ENCODE assay signal across 1 cellular context in genomic region chr3:14431556-14431927, GRCh38.
TF ChIP-seq lines count a peak whose summit lies in the region.

No MANE protein-coding gene starts in this region.

TF ChIP-seq in K562, 482 proteins besides CTCF, POLR2A, EP300 and RAD21 (continued from another document):
- 0 out of 2 replicates have a peak, but pooled peaks have one; percentile 13 for TF ChIP-seq TOE1 (IDR thresholded peaks at IDR 0.05; ENCODE audit: borderline replicate concordance)
- TF ChIP-seq TOE1 (CRISPR knock-in tag; IDR thresholded peaks at IDR 0.05; ENCODE audit: borderline replicate concordance, low read depth), result no peak
- peak; percentile 49 for TF ChIP-seq CEBPB (tag; IDR thresholded peaks at IDR 0.05)
- TF ChIP-seq, protein P1, sequence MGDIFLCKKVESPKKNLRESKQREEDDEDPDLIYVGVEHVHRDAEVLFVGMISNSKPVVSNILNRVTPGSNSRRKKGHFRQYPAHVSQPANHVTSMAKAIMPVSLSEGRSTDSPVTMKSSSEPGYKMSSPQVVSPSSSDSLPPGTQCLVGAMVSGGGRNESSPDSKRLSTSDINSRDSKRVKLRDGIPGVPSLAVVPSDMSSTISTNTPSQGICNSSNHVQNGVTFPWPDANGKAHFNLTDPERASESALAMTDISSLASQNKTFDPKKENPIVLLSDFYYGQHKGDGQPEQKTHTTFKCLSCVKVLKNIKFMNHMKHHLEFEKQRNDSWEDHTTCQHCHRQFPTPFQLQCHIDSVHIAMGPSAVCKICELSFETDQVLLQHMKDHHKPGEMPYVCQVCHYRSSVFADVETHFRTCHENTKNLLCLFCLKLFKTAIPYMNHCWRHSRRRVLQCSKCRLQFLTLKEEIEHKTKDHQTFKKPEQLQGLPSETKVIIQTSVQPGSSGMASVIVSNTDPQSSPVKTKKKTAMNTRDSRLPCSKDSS (IDR thresholded peaks at IDR 0.05; ENCODE audit: low read depth, partially characterized antibody), result no peak
- no peak for TF ChIP-seq ARID1B (IDR thresholded peaks at IDR 0.05)
- TF ChIP-seq FOS (IDR thresholded peaks at IDR 0.05; ENCODE audit: extremely low read depth, insufficient read length), result no peak
- TF ChIP-seq THAP7 (CRISPR knock-in tag; IDR thresholded peaks at IDR 0.05), result 0 out of 2 replicates have a peak, but pooled peaks have one; percentile 30
- TF ChIP-seq, protein P2, sequence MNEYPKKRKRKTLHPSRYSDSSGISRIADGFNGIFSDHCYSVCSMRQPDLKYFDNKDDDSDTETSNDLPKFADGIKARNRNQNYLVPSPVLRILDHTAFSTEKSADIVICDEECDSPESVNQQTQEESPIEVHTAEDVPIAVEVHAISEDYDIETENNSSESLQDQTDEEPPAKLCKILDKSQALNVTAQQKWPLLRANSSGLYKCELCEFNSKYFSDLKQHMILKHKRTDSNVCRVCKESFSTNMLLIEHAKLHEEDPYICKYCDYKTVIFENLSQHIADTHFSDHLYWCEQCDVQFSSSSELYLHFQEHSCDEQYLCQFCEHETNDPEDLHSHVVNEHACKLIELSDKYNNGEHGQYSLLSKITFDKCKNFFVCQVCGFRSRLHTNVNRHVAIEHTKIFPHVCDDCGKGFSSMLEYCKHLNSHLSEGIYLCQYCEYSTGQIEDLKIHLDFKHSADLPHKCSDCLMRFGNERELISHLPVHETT (CRISPR knock-in tag; conservative IDR thresholded peaks at IDR 0.05 in 1 of 2, IDR thresholded peaks at IDR 0.05 in 1 of 2), result no peak
- peak in 1 of 2 experiments; percentile 14; a peak in 1 of 4 replicates for TF ChIP-seq ARNT (IDR thresholded peaks at IDR 0.05)
- TF ChIP-seq, protein P3, sequence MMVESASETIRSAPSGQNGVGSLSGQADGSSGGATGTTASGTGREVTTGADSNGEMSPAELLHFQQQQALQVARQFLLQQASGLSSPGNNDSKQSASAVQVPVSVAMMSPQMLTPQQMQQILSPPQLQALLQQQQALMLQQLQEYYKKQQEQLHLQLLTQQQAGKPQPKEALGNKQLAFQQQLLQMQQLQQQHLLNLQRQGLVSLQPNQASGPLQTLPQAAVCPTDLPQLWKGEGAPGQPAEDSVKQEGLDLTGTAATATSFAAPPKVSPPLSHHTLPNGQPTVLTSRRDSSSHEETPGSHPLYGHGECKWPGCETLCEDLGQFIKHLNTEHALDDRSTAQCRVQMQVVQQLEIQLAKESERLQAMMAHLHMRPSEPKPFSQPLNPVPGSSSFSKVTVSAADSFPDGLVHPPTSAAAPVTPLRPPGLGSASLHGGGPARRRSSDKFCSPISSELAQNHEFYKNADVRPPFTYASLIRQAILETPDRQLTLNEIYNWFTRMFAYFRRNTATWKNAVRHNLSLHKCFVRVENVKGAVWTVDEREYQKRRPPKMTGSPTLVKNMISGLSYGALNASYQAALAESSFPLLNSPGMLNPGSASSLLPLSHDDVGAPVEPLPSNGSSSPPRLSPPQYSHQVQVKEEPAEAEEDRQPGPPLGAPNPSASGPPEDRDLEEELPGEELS (CRISPR knock-in tag; IDR thresholded peaks at IDR 0.05; ENCODE audit: borderline replicate concordance), result peak; percentile 70; the same call in 1 of the 2 replicates
- TF ChIP-seq GABPB1 (CRISPR knock-in tag; IDR thresholded peaks at IDR 0.05), result no peak
